In genomic region chr6:105596284-105596755, GRCh38 we compare ENCODE assay signal across 14 cellular contexts.
DNase-seq lines count a peak whose midpoint lies in the region; ATAC-seq and TF ChIP-seq lines count a peak whose summit lies in the region.
"Had no signal": no experiment of that assay in that cellular context is flagged by ENCODE, and none has a peak within 500 bp of the region (broad histone marks: within the 10 kb centered on the region; RNA-seq: fewer than 3 reads in every experiment).

No MANE protein-coding gene starts in this region.

- TF ChIP-seq CTCF in AG09319 (IDR thresholded peaks at IDR 0.05; ENCODE audit: low read depth, low read length) (no peak), choroid plexus epithelial cell (conservative IDR thresholded peaks at IDR 0.05; ENCODE audit: low read depth, low read length) (no peak), mesothelial cell of epicardium (IDR thresholded peaks at IDR 0.05; ENCODE audit: unreplicated experiment) (no peak)

- ATAC-seq in GM18907 (IDR thresholded peaks at IDR 0.05; ENCODE audit: unreplicated experiment), result no peak

- no peak overlapping the region for H3K4me3 ChIP-seq in choroid plexus epithelial cell (ENCODE audit: low read depth, low read length)

- peak; percentile 84 for DNase-seq in AG09319 (ENCODE audit: extremely low read depth, low read depth)
- peak; percentile 94 for DNase-seq in NCI-H226
- peak; percentile 92 for DNase-seq in choroid plexus epithelial cell (ENCODE audit: low read depth)
- no peak for DNase-seq in mesothelial cell of epicardium (ENCODE audit: low spot score in 2 of 2, unreplicated experiment in 2 of 2)
- DNase-seq in iPS-NIHi7 (ENCODE audit: extremely low spot score), result no peak
- DNase-seq in activated gamma-delta T cell treated with Interleukin-2 at 50 U/mL for 16 hours, result no peak
- DNase-seq in pons (ENCODE audit: low spot score), result no peak
- DNase-seq: activated CD4-positive, alpha-beta T cell treated with anti-CD3 and anti-CD28 coated beads for 1 hour; CD8-positive, alpha-beta memory T cell; glutamatergic neuron; naive B cell; NCI-H1092; substantia nigra had no signal

- peak overlapping the region; percentile 58 for H3K27ac Mint-ChIP-seq in mesothelial cell of epicardium
- H3K27ac Mint-ChIP-seq: CD8-positive, alpha-beta memory T cell; naive B cell had no signal

- no peaks in the 10 kb centered on the region for H3K36me3 Mint-ChIP-seq in mesothelial cell of epicardium
- H3K36me3 Mint-ChIP-seq: naive B cell had no signal

- no peaks in the 10 kb centered on the region for H3K27me3 Mint-ChIP-seq in mesothelial cell of epicardium (ENCODE audit: low read depth)

- peaks cover 5% of the 10 kb centered on the region for H3K9me3 Mint-ChIP-seq in mesothelial cell of epicardium

- H3K4me3 Mint-ChIP-seq in mesothelial cell of epicardium, result no peak overlapping the region
- H3K4me3 Mint-ChIP-seq: CD8-positive, alpha-beta memory T cell; naive B cell had no signal

- peaks cover 37% of the 10 kb centered on the region for H3K4me1 Mint-ChIP-seq in mesothelial cell of epicardium

Comparison
In these comparisons a context has a peak if more than half of its experiments do, and no peak if none do; other contexts are left out.
1. DNase-seq: peak in AG09319 (single experiment), NCI-H226 (single experiment) and choroid plexus epithelial cell (single experiment); none in mesothelial cell of epicardium (0 of 2), iPS-NIHi7 (single experiment), activated gamma-delta T cell treated with Interleukin-2 at 50 U/mL for 16 hours (single experiment) and pons (single experiment).